Comparison of ENCODE assay signal across 20 cellular contexts in genomic region chr14:96279564-96279963, GRCh38. TPM values are rescaled to one million over a fixed set of nuclear protein-coding genes. Genes with fewer than 3 reads are reported as not detected.
"Had no signal": no experiment of that assay in that cellular context is flagged by ENCODE, and none has a peak within 500 bp of the region (broad histone marks: within the 10 kb centered on the region; RNA-seq: fewer than 3 reads in every experiment).

No MANE protein-coding gene starts in this region.

- DNase-seq: activated CD4-positive, alpha-beta memory T cell treated with anti-CD3 and anti-CD28 coated beads for 36 hours; activated CD4-positive, alpha-beta T cell treated with anti-CD3 and anti-CD28 coated beads for 48 hours; activated effector memory CD4-positive, alpha-beta T cell treated with anti-CD3 and anti-CD28 coated beads, Interleukin-2, amount 50 U/mL, for 16 hours; activated naive CD4-positive, alpha-beta T cell treated with anti-CD3 and anti-CD28 coated beads, Interleukin-2, amount 50 U/mL, for 16 hours; anterior cingulate cortex; brain microvascular endothelial cell; caudate nucleus; dermis blood vessel endothelial cell; effector memory CD4-positive, alpha-beta T cell; head of caudate nucleus; hypothalamus; left cardiac atrium; naive thymus-derived CD4-positive, alpha-beta T cell; stimulated activated CD4-positive, alpha-beta T cell treated with anti-CD3 and anti-CD28 coated beads, Interleukin-4, amount 100 ng/mL, for 24 hours; stimulated activated naive CD4-positive, alpha-beta T cell treated with Interleukin-2 at 50 U/mL for 16 hours; T-helper 2 cell had no signal

- H3K36me3 ChIP-seq: brain microvascular endothelial cell had no signal

- H3K4me3 ChIP-seq: gastroesophageal sphincter had no signal

- H3K27ac ChIP-seq: brain microvascular endothelial cell, gastroesophageal sphincter had no signal

- H3K27me3 ChIP-seq: brain microvascular endothelial cell, gastroesophageal sphincter had no signal

- ATAC-seq: gastroesophageal sphincter; left cardiac atrium; naive thymus-derived CD4-positive, alpha-beta T cell had no signal

- FAIRE-seq: islet of Langerhans had no signal

RNA-seq across cellular contexts. Expression of gene BDKRB1, which starts 23.6 kb away (rescaled TPM):
- total RNA-seq: activated CD4-positive, alpha-beta memory T cell treated with anti-CD3 and anti-CD28 coated beads for 36 hours; dermis blood vessel endothelial cell; liver; naive thymus-derived CD4-positive, alpha-beta T cell; neural crest cell had no signal
- polyA plus RNA-seq: liver; naive thymus-derived CD4-positive, alpha-beta T cell had no signal
